In the genomic region with DNA sequence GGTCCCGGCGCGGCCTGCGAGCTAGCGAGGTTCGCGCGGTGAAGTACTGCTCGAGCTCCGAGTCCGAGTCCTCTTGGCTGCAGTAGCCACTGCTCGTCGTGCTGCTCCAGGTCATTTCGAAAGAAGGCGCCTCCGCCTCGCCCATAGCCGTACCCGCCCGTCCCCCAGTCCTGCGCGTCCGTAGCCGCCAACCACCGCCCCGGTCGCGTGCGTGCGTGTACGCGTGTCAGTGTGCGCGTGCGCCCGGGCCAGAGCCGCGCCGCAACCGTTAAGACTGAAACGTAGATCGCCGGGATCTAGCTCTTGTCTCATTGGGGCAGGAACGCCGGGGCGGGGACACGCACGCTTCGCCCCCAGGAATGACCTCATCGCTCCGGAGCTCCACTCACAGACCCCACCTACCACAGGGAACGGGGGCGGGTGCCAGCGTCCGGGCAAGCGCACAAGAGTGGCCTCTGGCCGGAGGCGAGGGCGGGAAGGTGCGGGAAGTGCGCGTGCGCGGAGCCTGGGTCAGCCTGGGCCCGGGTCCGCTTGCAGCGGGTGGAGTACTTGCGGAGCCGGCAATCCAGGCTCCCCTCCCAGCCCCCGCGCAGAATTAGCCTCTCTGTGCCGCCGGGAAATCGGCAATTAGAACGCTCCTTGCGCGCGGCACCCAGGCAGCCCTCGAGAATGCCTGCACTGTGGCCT, we compare ENCODE assay signal across 7 cellular contexts.
DNase-seq lines count a peak whose midpoint lies in the region; ATAC-seq and TF ChIP-seq lines count a peak whose summit lies in the region.

No MANE protein-coding gene starts in this region.

- TF ChIP-seq CTCF in retinal pigment epithelial cell (conservative IDR thresholded peaks at IDR 0.05; ENCODE audit: low read depth, low read length): no peak

- H3K4me3 ChIP-seq in retinal pigment epithelial cell (ENCODE audit: low read length): peak overlapping the region; percentile 88

- DNase-seq in NCI-H2029 treated with DMSO at 0.1 percent for 48 hours (lab: John Stamatoyannopoulos, UW): peak; percentile 73
- DNase-seq in T1000 (lab: John Stamatoyannopoulos, UW): peak; percentile 98
- DNase-seq in astrocyte of the hippocampus (ENCODE audit: low read depth, low spot score): peak; percentile 100
- DNase-seq in hippocampal formation (lab: John Stamatoyannopoulos, UW): peak; percentile 94 to 97
- peak; percentile 95 for DNase-seq in retinal pigment epithelial cell (ENCODE audit: low read depth)

- ATAC-seq in GM18511 (IDR thresholded peaks at IDR 0.05; ENCODE audit: unreplicated experiment): peak; percentile 79
- peak; percentile 61 for ATAC-seq in HG03025 (IDR thresholded peaks at IDR 0.05; ENCODE audit: low FRiP score, unreplicated experiment)

Comparison
In these comparisons a context has a peak if more than half of its experiments do, and no peak if none do; other contexts are left out.
1. Peak in every context shown above with its lines: DNase-seq, ATAC-seq and H3K4me3 ChIP-seq.